ENCODE assay signal across 1 cellular context in genomic region chr11:130881475-130882137, GRCh38.
TF ChIP-seq lines count a peak whose summit lies in the region.

No MANE protein-coding gene starts in this region.

TF ChIP-seq in GM12878, 131 proteins besides CTCF, POLR2A, EP300 and RAD21:
- TF ChIP-seq NFIC (IDR thresholded peaks at IDR 0.05; ENCODE audit: low read depth, low read length): peak; percentile 62; the same call in 1 of the 2 replicates
- peak; percentile 53; the same call in 1 of the 2 replicates for TF ChIP-seq FOXM1 (IDR thresholded peaks at IDR 0.05; ENCODE audit: low read depth, low read length)
- TF ChIP-seq JUNB (IDR thresholded peaks at IDR 0.05): peak; percentile 56; the same call in 1 of the 2 replicates
- TF ChIP-seq SPI1 (IDR thresholded peaks at IDR 0.05; ENCODE audit: borderline replicate concordance, insufficient read depth, low read depth, low read length): no peak
